Comparison of ENCODE assay signal across 16 cellular contexts in genomic region chr1:90412563-90412962, GRCh38.
DNase-seq lines count a peak whose midpoint lies in the region; ATAC-seq and TF ChIP-seq lines count a peak whose summit lies in the region.
"Had no signal": no experiment of that assay in that cellular context is flagged by ENCODE, and none has a peak within 500 bp of the region (broad histone marks: within the 10 kb centered on the region; RNA-seq: fewer than 3 reads in every experiment).

No MANE protein-coding gene starts in this region.

- H2AFZ ChIP-seq in GM23338 = 0 out of 2 replicates have a peak overlapping the region, but pooled peaks have one; percentile 56

- no peaks in the 10 kb centered on the region for H3K36me3 ChIP-seq in GM23338 (ENCODE audit: insufficient read depth)
- H3K36me3 ChIP-seq: BLaER1 had no signal

- no peaks in the 10 kb centered on the region; the same call in 2 of the 3 replicates for H3K9me3 Mint-ChIP-seq in GM23338

- no peak overlapping the region for H3K4me3 Mint-ChIP-seq in GM23338
- H3K4me3 Mint-ChIP-seq: B cell; CD4-positive, CD25-positive, alpha-beta regulatory T cell; CD8-positive, alpha-beta T cell had no signal

- no peak overlapping the region for H3K27ac ChIP-seq in GM23338 (ENCODE audit: low read depth)
- H3K27ac ChIP-seq: BLaER1, C4-2B had no signal

- no peak overlapping the region for H3K27ac Mint-ChIP-seq in GM23338
- H3K27ac Mint-ChIP-seq: B cell; CD4-positive, CD25-positive, alpha-beta regulatory T cell; CD8-positive, alpha-beta T cell had no signal

- H3K4me1 ChIP-seq in GM23338 (ENCODE audit: insufficient read depth) = no peaks in the 10 kb centered on the region
- H3K4me1 ChIP-seq: BLaER1, Caco-2 had no signal

- no peaks in the 10 kb centered on the region for H3K4me1 Mint-ChIP-seq in GM23338
- H3K4me1 Mint-ChIP-seq: B cell; CD4-positive, CD25-positive, alpha-beta regulatory T cell had no signal

- peaks cover 3% of the 10 kb centered on the region for H3K9me2 ChIP-seq in GM23338 (ENCODE audit: insufficient read depth)

- H3K79me2 ChIP-seq in GM23338 (replicated peaks; ENCODE audit: insufficient read depth) = no peaks in the 10 kb centered on the region

- peaks cover 3% of the 10 kb centered on the region for H3K27me3 Mint-ChIP-seq in GM23338 (ENCODE audit: insufficient read depth, low read depth, poor library complexity)
- H3K27me3 Mint-ChIP-seq: CD4-positive, CD25-positive, alpha-beta regulatory T cell had no signal

- ATAC-seq in GM23338 (no peak), HG03432 (IDR thresholded peaks at IDR 0.05; ENCODE audit: unreplicated experiment) (no peak)
- ATAC-seq: CD8-positive, alpha-beta T cell had no signal

- H3K4me3 ChIP-seq in GM23338 = no peak overlapping the region
- H3K4me3 ChIP-seq: BLaER1 had no signal

- TF ChIP-seq CTCF in GM23338 (conservative IDR thresholded peaks at IDR 0.05; ENCODE audit: low read depth in 2 of 2) = no peak

- H3K4me2 ChIP-seq in GM23338 = no peak overlapping the region
- H3K4me2 ChIP-seq: BLaER1 had no signal

- H3K36me3 Mint-ChIP-seq in GM23338 (ENCODE audit: low read depth) = no peaks in the 10 kb centered on the region
- H3K36me3 Mint-ChIP-seq: CD4-positive, CD25-positive, alpha-beta regulatory T cell; CD8-positive, alpha-beta T cell had no signal

- no peaks in the 10 kb centered on the region for H3K27me3 ChIP-seq in GM23338 (ENCODE audit: insufficient read depth)
- H3K27me3 ChIP-seq: BLaER1 had no signal

- H3F3A ChIP-seq in GM23338 (replicated peaks; ENCODE audit: low read depth) = no peaks in the 10 kb centered on the region

- DNase-seq in GM23338 (ENCODE audit: low spot score) (no peak), astrocyte of the hippocampus (ENCODE audit: low read depth, low spot score) (peak; percentile 35), medulla oblongata (ENCODE audit: extremely low spot score) (peak; percentile 43), NCI-H1436 treated with DMSO at 0.1 percent for 48 hours (lab: John Stamatoyannopoulos, UW) (no peak), NOMO-1 treated with DMSO at 0.1 percent for 48 hours (lab: John Stamatoyannopoulos, UW; ENCODE audit: unreplicated experiment) (no peak)
- DNase-seq: Caco-2; CD4-positive, CD25-positive, alpha-beta regulatory T cell; CD8-positive, alpha-beta T cell; DMS153; DND-41; H7; HCEC 1CT had no signal

- no peaks in the 10 kb centered on the region for H4K20me1 ChIP-seq in GM23338 (replicated peaks; ENCODE audit: insufficient read depth)
- H4K20me1 ChIP-seq: BLaER1 had no signal

TF ChIP-seq in GM23338, 12 proteins besides CTCF, POLR2A, EP300 and RAD21 (continues in another document):
- TF ChIP-seq ZNF114 (CRISPR knock-in tag; IDR thresholded peaks at IDR 0.05) (no peak), EZH2phosphoT487 (IDR thresholded peaks at IDR 0.05; ENCODE audit: unreplicated experiment) (no peak), ZNF462 (CRISPR knock-in tag; IDR thresholded peaks at IDR 0.05) (no peak), ZNF331 (CRISPR knock-in tag; IDR thresholded peaks at IDR 0.05; ENCODE audit: low read depth) (no peak), STAT1 (IDR thresholded peaks at IDR 0.05; ENCODE audit: unreplicated experiment) (no peak), CREB1 (CRISPR knock-in tag; IDR thresholded peaks at IDR 0.05; ENCODE audit: low read depth) (no peak), JUNB (IDR thresholded peaks at IDR 0.05; ENCODE audit: unreplicated experiment) (no peak), NANOG (IDR thresholded peaks at IDR 0.05; ENCODE audit: borderline replicate concordance) (no peak)
- TF ChIP-seq, protein P1, sequence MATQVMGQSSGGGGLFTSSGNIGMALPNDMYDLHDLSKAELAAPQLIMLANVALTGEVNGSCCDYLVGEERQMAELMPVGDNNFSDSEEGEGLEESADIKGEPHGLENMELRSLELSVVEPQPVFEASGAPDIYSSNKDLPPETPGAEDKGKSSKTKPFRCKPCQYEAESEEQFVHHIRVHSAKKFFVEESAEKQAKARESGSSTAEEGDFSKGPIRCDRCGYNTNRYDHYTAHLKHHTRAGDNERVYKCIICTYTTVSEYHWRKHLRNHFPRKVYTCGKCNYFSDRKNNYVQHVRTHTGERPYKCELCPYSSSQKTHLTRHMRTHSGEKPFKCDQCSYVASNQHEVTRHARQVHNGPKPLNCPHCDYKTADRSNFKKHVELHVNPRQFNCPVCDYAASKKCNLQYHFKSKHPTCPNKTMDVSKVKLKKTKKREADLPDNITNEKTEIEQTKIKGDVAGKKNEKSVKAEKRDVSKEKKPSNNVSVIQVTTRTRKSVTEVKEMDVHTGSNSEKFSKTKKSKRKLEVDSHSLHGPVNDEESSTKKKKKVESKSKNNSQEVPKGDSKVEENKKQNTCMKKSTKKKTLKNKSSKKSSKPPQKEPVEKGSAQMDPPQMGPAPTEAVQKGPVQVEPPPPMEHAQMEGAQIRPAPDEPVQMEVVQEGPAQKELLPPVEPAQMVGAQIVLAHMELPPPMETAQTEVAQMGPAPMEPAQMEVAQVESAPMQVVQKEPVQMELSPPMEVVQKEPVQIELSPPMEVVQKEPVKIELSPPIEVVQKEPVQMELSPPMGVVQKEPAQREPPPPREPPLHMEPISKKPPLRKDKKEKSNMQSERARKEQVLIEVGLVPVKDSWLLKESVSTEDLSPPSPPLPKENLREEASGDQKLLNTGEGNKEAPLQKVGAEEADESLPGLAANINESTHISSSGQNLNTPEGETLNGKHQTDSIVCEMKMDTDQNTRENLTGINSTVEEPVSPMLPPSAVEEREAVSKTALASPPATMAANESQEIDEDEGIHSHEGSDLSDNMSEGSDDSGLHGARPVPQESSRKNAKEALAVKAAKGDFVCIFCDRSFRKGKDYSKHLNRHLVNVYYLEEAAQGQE (IDR thresholded peaks at IDR 0.05; ENCODE audit: unreplicated experiment) = no peak
- TF ChIP-seq, protein P2, sequence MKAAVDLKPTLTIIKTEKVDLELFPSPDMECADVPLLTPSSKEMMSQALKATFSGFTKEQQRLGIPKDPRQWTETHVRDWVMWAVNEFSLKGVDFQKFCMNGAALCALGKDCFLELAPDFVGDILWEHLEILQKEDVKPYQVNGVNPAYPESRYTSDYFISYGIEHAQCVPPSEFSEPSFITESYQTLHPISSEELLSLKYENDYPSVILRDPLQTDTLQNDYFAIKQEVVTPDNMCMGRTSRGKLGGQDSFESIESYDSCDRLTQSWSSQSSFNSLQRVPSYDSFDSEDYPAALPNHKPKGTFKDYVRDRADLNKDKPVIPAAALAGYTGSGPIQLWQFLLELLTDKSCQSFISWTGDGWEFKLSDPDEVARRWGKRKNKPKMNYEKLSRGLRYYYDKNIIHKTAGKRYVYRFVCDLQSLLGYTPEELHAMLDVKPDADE (IDR thresholded peaks at IDR 0.05) = no peak

Comparison
In these comparisons a context has a peak if more than half of its experiments do, and no peak if none do; other contexts are left out.
1. DNase-seq: peak in astrocyte of the hippocampus (single experiment) and medulla oblongata (single experiment); none in GM23338 (single experiment), NCI-H1436 treated with DMSO at 0.1 percent for 48 hours (single experiment) and NOMO-1 treated with DMSO at 0.1 percent for 48 hours (single experiment).